ENCODE assay signal across 23 cellular contexts in genomic region chr4:61408861-61409260, GRCh38.
A peak's percentile ranks its signal among the peaks of the same experiment; 100 is the strongest.
DNase-seq lines count a peak whose midpoint lies in the region; ATAC-seq, FAIRE-seq and TF ChIP-seq lines count a peak whose summit lies in the region.
"Had no signal": no experiment of that assay in that cellular context is flagged by ENCODE, and none has a peak within 500 bp of the region (broad histone marks: within the 10 kb centered on the region; RNA-seq: fewer than 3 reads in every experiment).

No MANE protein-coding gene starts in this region.

- peaks cover 11% of the 10 kb centered on the region for H3K4me1 ChIP-seq in foreskin keratinocyte
- H3K4me1 ChIP-seq: A549; BE2C; BLaER1 treated with 17β-estradiol and CSF1 and Interleukin-3, amounts not matched to agents 10 nM and 100 nM had no signal

- FAIRE-seq in TTC549 (lab: Jason Lieb, UNC), result peak; percentile 97
- FAIRE-seq: A549, D721Med, GM12891, GM18507 had no signal

- no peak overlapping the region for H3K27ac ChIP-seq in foreskin keratinocyte
- H3K27ac ChIP-seq: A549; BLaER1 treated with 17β-estradiol and CSF1 and Interleukin-3, amounts not matched to agents 10 nM and 100 nM had no signal

- peak; percentile 4 for DNase-seq in ELR (ENCODE audit: low read depth)
- peak in 1 of 2 donors; percentile 44 for DNase-seq in foreskin keratinocyte
- no peak for DNase-seq in pons (ENCODE audit: low spot score)
- no peak for DNase-seq in SKM-1 treated with dmso at 0.1 percent for 144 hours (lab: John Stamatoyannopoulos, UW; ENCODE audit: unreplicated experiment)
- DNase-seq in stimulated activated CD4-positive, alpha-beta T cell treated with anti-CD3 and anti-CD28 coated beads, Interleukin-2, amount 100 ng/mL, for 48 hours, result no peak
- DNase-seq: 8988T; ACHN; AML-193; BE2C; CD4-positive, alpha-beta T cell; CD8-positive, alpha-beta memory T cell; DMS 273 treated with DMSO at 0.1 percent for 48 hours; DMS79; EL; GF-D8; H9 had no signal

- ATAC-seq in foreskin keratinocyte, result peak; percentile 76
- ATAC-seq: A549, HCT116 had no signal

- H3K27me3 ChIP-seq in foreskin keratinocyte, result no peaks in the 10 kb centered on the region
- H3K27me3 ChIP-seq: BE2C; BLaER1 treated with 17β-estradiol and CSF1 and Interleukin-3, amounts not matched to agents 10 nM and 100 nM had no signal

- no peak for TF ChIP-seq CTCF in foreskin keratinocyte (conservative IDR thresholded peaks at IDR 0.05)
